1 cellular context compared by ENCODE assay signal in the genomic region with DNA sequence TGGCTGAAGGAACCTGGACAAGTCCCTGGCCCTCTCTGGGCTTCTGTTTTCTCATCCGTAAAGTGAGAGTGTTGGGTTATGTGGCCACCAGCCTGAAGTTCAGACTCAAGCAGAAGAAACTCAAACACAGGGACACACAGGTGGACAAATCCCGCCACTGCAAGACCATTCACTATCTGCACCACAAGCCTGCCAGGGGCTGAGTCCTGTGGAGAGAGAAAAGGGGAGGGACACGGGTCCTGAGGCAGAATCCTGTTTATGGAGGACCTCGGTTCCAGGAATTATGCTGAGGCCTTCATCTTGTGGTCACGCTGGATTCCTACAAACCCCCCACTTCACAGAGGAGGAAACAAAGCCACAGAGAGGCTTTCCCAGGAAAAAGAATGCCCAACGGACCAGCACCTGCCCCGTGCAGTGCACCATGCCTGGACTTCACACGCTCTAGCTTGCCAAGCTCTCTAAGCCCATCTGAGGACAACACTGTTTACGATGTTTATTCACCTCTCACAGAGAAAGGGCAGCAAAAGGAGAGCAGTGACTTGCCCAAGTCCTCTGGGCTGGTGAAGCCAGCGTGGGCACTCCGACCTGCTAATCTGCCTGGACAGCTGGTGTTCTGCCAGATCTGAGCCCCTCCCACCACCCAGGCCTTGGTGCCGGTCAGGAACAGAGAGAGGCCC.
TF ChIP-seq lines count a peak whose summit lies in the region.

No MANE protein-coding gene starts in this region.

TF ChIP-seq in HepG2, 621 proteins besides CTCF, POLR2A, EP300 and RAD21:
- TF ChIP-seq MBNL3 (CRISPR knock-in tag; conservative IDR thresholded peaks at IDR 0.05) (no peak), HNRNPL (IDR thresholded peaks at IDR 0.05; ENCODE audit: low read depth, low read length) (0 out of 2 replicates have a peak, but pooled peaks have one; percentile 18), ZNF552 (CRISPR knock-in tag; IDR thresholded peaks at IDR 0.05; ENCODE audit: borderline replicate concordance) (no peak)
- TF ChIP-seq, protein P1, sequence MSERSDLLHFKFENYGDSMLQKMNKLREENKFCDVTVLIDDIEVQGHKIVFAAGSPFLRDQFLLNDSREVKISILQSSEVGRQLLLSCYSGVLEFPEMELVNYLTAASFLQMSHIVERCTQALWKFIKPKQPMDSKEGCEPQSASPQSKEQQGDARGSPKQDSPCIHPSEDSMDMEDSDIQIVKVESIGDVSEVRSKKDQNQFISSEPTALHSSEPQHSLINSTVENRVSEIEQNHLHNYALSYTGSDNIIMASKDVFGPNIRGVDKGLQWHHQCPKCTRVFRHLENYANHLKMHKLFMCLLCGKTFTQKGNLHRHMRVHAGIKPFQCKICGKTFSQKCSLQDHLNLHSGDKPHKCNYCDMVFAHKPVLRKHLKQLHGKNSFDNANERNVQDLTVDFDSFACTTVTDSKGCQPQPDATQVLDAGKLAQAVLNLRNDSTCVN (CRISPR knock-in tag; IDR thresholded peaks at IDR 0.05; ENCODE audit: borderline replicate concordance): no peak
TF ChIP-seq in HepG2: peak in this region for 1.
